Comparison of ENCODE assay signal across 2 cellular contexts in genomic region chr3:107413264-107413663, GRCh38.
TF ChIP-seq lines count a peak whose summit lies in the region.

No MANE protein-coding gene starts in this region.

TF ChIP-seq in GM23338, 12 proteins besides CTCF, POLR2A, EP300 and RAD21:
- no peak for TF ChIP-seq EZH2phosphoT487 (IDR thresholded peaks at IDR 0.05; ENCODE audit: unreplicated experiment)
- TF ChIP-seq NANOG (IDR thresholded peaks at IDR 0.05; ENCODE audit: borderline replicate concordance) = no peak
- TF ChIP-seq, protein P1, sequence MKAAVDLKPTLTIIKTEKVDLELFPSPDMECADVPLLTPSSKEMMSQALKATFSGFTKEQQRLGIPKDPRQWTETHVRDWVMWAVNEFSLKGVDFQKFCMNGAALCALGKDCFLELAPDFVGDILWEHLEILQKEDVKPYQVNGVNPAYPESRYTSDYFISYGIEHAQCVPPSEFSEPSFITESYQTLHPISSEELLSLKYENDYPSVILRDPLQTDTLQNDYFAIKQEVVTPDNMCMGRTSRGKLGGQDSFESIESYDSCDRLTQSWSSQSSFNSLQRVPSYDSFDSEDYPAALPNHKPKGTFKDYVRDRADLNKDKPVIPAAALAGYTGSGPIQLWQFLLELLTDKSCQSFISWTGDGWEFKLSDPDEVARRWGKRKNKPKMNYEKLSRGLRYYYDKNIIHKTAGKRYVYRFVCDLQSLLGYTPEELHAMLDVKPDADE (IDR thresholded peaks at IDR 0.05) = no peak
- no peak for TF ChIP-seq ZNF114 (CRISPR knock-in tag; IDR thresholded peaks at IDR 0.05)
- TF ChIP-seq ZNF331 (CRISPR knock-in tag; IDR thresholded peaks at IDR 0.05; ENCODE audit: low read depth) = no peak
- no peak for TF ChIP-seq STAT1 (IDR thresholded peaks at IDR 0.05; ENCODE audit: unreplicated experiment)
- TF ChIP-seq, protein P2, sequence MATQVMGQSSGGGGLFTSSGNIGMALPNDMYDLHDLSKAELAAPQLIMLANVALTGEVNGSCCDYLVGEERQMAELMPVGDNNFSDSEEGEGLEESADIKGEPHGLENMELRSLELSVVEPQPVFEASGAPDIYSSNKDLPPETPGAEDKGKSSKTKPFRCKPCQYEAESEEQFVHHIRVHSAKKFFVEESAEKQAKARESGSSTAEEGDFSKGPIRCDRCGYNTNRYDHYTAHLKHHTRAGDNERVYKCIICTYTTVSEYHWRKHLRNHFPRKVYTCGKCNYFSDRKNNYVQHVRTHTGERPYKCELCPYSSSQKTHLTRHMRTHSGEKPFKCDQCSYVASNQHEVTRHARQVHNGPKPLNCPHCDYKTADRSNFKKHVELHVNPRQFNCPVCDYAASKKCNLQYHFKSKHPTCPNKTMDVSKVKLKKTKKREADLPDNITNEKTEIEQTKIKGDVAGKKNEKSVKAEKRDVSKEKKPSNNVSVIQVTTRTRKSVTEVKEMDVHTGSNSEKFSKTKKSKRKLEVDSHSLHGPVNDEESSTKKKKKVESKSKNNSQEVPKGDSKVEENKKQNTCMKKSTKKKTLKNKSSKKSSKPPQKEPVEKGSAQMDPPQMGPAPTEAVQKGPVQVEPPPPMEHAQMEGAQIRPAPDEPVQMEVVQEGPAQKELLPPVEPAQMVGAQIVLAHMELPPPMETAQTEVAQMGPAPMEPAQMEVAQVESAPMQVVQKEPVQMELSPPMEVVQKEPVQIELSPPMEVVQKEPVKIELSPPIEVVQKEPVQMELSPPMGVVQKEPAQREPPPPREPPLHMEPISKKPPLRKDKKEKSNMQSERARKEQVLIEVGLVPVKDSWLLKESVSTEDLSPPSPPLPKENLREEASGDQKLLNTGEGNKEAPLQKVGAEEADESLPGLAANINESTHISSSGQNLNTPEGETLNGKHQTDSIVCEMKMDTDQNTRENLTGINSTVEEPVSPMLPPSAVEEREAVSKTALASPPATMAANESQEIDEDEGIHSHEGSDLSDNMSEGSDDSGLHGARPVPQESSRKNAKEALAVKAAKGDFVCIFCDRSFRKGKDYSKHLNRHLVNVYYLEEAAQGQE (IDR thresholded peaks at IDR 0.05; ENCODE audit: unreplicated experiment) = no peak
- TF ChIP-seq ZNF462 (CRISPR knock-in tag; IDR thresholded peaks at IDR 0.05) = no peak
- no peak for TF ChIP-seq EZH2 (IDR thresholded peaks at IDR 0.05; ENCODE audit: low read depth, unreplicated experiment)
- no peak for TF ChIP-seq JUNB (IDR thresholded peaks at IDR 0.05; ENCODE audit: unreplicated experiment)
- TF ChIP-seq POLR2AphosphoS5 (IDR thresholded peaks at IDR 0.05; ENCODE audit: low read depth) = no peak
- TF ChIP-seq CREB1 (CRISPR knock-in tag; IDR thresholded peaks at IDR 0.05; ENCODE audit: low read depth) = no peak
TF ChIP-seq in GM23338: peak in this region for 0.

TF ChIP-seq in K562, 482 proteins besides CTCF, POLR2A, EP300 and RAD21:
- TF ChIP-seq ZNF384 (IDR thresholded peaks at IDR 0.05; ENCODE audit: low read depth, low read length) (no peak), CHD2 (IDR thresholded peaks at IDR 0.05; ENCODE audit: low read depth, low read length) (peak; percentile 35; the same call in 1 of the 2 replicates)
- TF ChIP-seq, protein P3, sequence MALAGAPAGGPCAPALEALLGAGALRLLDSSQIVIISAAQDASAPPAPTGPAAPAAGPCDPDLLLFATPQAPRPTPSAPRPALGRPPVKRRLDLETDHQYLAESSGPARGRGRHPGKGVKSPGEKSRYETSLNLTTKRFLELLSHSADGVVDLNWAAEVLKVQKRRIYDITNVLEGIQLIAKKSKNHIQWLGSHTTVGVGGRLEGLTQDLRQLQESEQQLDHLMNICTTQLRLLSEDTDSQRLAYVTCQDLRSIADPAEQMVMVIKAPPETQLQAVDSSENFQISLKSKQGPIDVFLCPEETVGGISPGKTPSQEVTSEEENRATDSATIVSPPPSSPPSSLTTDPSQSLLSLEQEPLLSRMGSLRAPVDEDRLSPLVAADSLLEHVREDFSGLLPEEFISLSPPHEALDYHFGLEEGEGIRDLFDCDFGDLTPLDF (CRISPR knock-in tag; IDR thresholded peaks at IDR 0.05) = no peak
